ENCODE assay signal across 25 cellular contexts in the genomic region with DNA sequence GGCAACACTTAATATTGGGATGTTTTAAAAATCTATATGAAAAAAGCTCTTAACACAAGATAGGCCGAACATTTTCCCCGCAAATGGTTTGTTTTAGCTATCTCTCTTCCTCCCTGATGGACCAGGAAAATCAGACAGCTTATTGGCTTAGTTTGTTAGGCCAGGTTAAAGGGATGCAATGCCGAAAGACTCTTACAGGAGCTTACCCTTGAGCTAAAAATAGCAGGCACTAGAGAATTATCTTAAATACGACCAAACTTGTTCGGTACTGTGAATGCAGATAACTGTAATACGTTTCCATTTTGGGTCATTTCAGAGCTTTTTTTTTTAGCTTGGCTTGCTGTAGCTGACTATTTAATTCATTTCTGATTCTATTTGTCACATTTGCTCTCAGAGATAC. TPM values are rescaled to one million over a fixed set of nuclear protein-coding genes. Genes with fewer than 3 reads are reported as not detected.
A peak's percentile ranks its signal among the peaks of the same experiment; 100 is the strongest.
DNase-seq lines count a peak whose midpoint lies in the region; ATAC-seq and TF ChIP-seq lines count a peak whose summit lies in the region.
"Had no signal": no experiment of that assay in that cellular context is flagged by ENCODE, and none has a peak within 500 bp of the region (broad histone marks: within the 10 kb centered on the region; RNA-seq: fewer than 3 reads in every experiment).

No MANE protein-coding gene starts in this region.

- no peaks in the 10 kb centered on the region for H3K36me3 ChIP-seq in esophagus muscularis mucosa
- no peaks in the 10 kb centered on the region for H3K36me3 ChIP-seq in heart right ventricle
- no peaks in the 10 kb centered on the region for H3K36me3 ChIP-seq in hepatocyte (replicated peaks; ENCODE audit: insufficient read depth, low read depth)
- H3K36me3 ChIP-seq: MG63 had no signal

- no peaks in the 10 kb centered on the region for H3K36me3 Mint-ChIP-seq in activated naive CD8-positive, alpha-beta T cell treated with anti-CD3 and anti-CD28 coated beads, Interleukin-2, amount 50 U/mL, for 24 hours (ENCODE audit: low read depth)
- H3K36me3 Mint-ChIP-seq: CD4-positive, alpha-beta memory T cell had no signal

- H3K4me1 Mint-ChIP-seq in activated naive CD8-positive, alpha-beta T cell treated with anti-CD3 and anti-CD28 coated beads, Interleukin-2, amount 50 U/mL, for 24 hours: no peaks in the 10 kb centered on the region
- H3K4me1 Mint-ChIP-seq: CD4-positive, alpha-beta memory T cell had no signal

- ATAC-seq in heart right ventricle: peak; percentile 38 to 83 (median 66)
- no peak for ATAC-seq in GM21825 (IDR thresholded peaks at IDR 0.05; ENCODE audit: unreplicated experiment)
- no peak for ATAC-seq in activated naive CD8-positive, alpha-beta T cell treated with anti-CD3 and anti-CD28 coated beads, Interleukin-2, amount 50 U/mL, for 24 hours
- ATAC-seq: GM12878, HCT116 had no signal

- H3K27ac Mint-ChIP-seq in activated naive CD8-positive, alpha-beta T cell treated with anti-CD3 and anti-CD28 coated beads, Interleukin-2, amount 50 U/mL, for 24 hours: no peak overlapping the region
- H3K27ac Mint-ChIP-seq: CD4-positive, alpha-beta memory T cell had no signal

- H3K9me2 ChIP-seq in hepatocyte (replicated peaks; ENCODE audit: insufficient read depth): no peaks in the 10 kb centered on the region

- no peak for DNase-seq in esophagus muscularis mucosa (ENCODE audit: extremely low spot score)
- DNase-seq in heart right ventricle: no peak
- no peak for DNase-seq in hepatocyte (ENCODE audit: low spot score)
- DNase-seq in foreskin fibroblast: no peak
- no peak for DNase-seq in activated naive CD8-positive, alpha-beta T cell treated with anti-CD3 and anti-CD28 coated beads, Interleukin-2, amount 50 U/mL, for 24 hours
- no peak for DNase-seq in activated gamma-delta T cell (lab: John Stamatoyannopoulos, UW)
- DNase-seq: C1 segment of cervical spinal cord; CD4-positive, alpha-beta memory T cell; COR-L47; EL; GDM1; IMR-90; KG1; MG63; NCI-H1105 treated with DMSO at 0.1 percent for 48 hours; NCI-H146; NCI-H1930; NCI-H2107; NCI-H526; RPMI8226; SHP77 treated with DMSO at 0.1 percent for 48 hours had no signal

- TF ChIP-seq EP300 in esophagus muscularis mucosa (IDR thresholded peaks at IDR 0.05): no peak

- H3K27me3 ChIP-seq in esophagus muscularis mucosa: no peaks in the 10 kb centered on the region
- no peaks in the 10 kb centered on the region for H3K27me3 ChIP-seq in heart right ventricle
- no peaks in the 10 kb centered on the region for H3K27me3 ChIP-seq in hepatocyte
- H3K27me3 ChIP-seq: MG63 had no signal

- no peak for TF ChIP-seq POLR2A in esophagus muscularis mucosa (IDR thresholded peaks at IDR 0.05; ENCODE audit: low read depth)

- H3K79me2 ChIP-seq in hepatocyte: no peaks in the 10 kb centered on the region

- H3K4me2 ChIP-seq in hepatocyte: peak overlapping the region; percentile 8

- H2AFZ ChIP-seq in hepatocyte: no peak overlapping the region

- H3K4me3 Mint-ChIP-seq in activated naive CD8-positive, alpha-beta T cell treated with anti-CD3 and anti-CD28 coated beads, Interleukin-2, amount 50 U/mL, for 24 hours: no peak overlapping the region
- H3K4me3 Mint-ChIP-seq: CD4-positive, alpha-beta memory T cell had no signal

- no peaks in the 10 kb centered on the region for H3K9me3 Mint-ChIP-seq in activated naive CD8-positive, alpha-beta T cell treated with anti-CD3 and anti-CD28 coated beads, Interleukin-2, amount 50 U/mL, for 24 hours

- peaks cover 12 to 47% (median 39%) of the 10 kb centered on the region in 4 donors for H3K4me1 ChIP-seq in esophagus muscularis mucosa
- H3K4me1 ChIP-seq in heart right ventricle: peaks cover 0 to 93% (median 20%) of the 10 kb centered on the region in 9 donors
- peaks cover 16% of the 10 kb centered on the region for H3K4me1 ChIP-seq in hepatocyte (ENCODE audit: insufficient read depth)

- H4K20me1 ChIP-seq in hepatocyte (ENCODE audit: insufficient read depth, poor library complexity, severe bottlenecking): no peaks in the 10 kb centered on the region

- WGBS in esophagus muscularis mucosa: 56% methylated on average over 6 of the region's 6 CpGs
- WGBS in heart right ventricle, 2 donors: 21 to 50% methylated on average over 6 of the region's 6 CpGs
- 25% methylated on average over 6 of the region's 6 CpGs for WGBS in hepatocyte (ENCODE audit: low lambda C conversion rate, missing lambda C conversion rate)

- H3K4me3 ChIP-seq in esophagus muscularis mucosa: no peak overlapping the region
- H3K4me3 ChIP-seq in heart right ventricle: no peak overlapping the region
- no peak overlapping the region for H3K4me3 ChIP-seq in hepatocyte
- no peak overlapping the region for H3K4me3 ChIP-seq in foreskin fibroblast (ENCODE audit: low read depth in 1 of 2, low read length in 2 of 2)
- H3K4me3 ChIP-seq: GM12878, MG63 had no signal

- intact Hi-C loops in esophagus muscularis mucosa (cut with DNase I): no loop called here
- intact Hi-C loops in heart right ventricle (cut with DNase I): no loop called here

- H3K27me3 Mint-ChIP-seq in activated naive CD8-positive, alpha-beta T cell treated with anti-CD3 and anti-CD28 coated beads, Interleukin-2, amount 50 U/mL, for 24 hours: no peaks in the 10 kb centered on the region
- H3K27me3 Mint-ChIP-seq: CD4-positive, alpha-beta memory T cell had no signal

- H3K9me3 ChIP-seq in esophagus muscularis mucosa (no peaks in the 10 kb centered on the region), heart right ventricle (no peaks in the 10 kb centered on the region), hepatocyte (ENCODE audit: low read depth) (no peaks in the 10 kb centered on the region)
- H3K9me3 ChIP-seq: MG63 had no signal

- no peak for TF ChIP-seq CTCF in esophagus muscularis mucosa (IDR thresholded peaks at IDR 0.05)
- no peak for TF ChIP-seq CTCF in heart right ventricle (IDR thresholded peaks at IDR 0.05)
- TF ChIP-seq CTCF in hepatocyte (IDR thresholded peaks at IDR 0.05; ENCODE audit: poor library complexity): no peak
- TF ChIP-seq CTCF in foreskin fibroblast (IDR thresholded peaks at IDR 0.05; ENCODE audit: low read depth, low read length): no peak

- H3K27ac ChIP-seq in esophagus muscularis mucosa (replicated peaks in 1 of 4) (peak overlapping the region; percentile 11 to 62 (median 42)), heart right ventricle (peak overlapping the region in 9 of 10 donors; percentile 41 to 82 (median 75)), hepatocyte (peak overlapping the region; percentile 41)

RNA-seq across cellular contexts. Expression of a gene that starts 23.4 kb away (rescaled TPM):
- 10 to 100 TPM; 13.8 to 22.8 (median 17.1) TPM for total RNA-seq in esophagus muscularis mucosa
- 100 to 1,000 TPM in 7 of 10 donors, 10 to 100 TPM in 3; 66.3 to 200 (median 106) TPM for total RNA-seq in heart right ventricle
- 10 to 100 TPM; 11.8 to 27.7 TPM for polyA plus RNA-seq in heart right ventricle
- 16.6 and 18.7 TPM in 2 replicates for total RNA-seq in hepatocyte
- polyA plus RNA-seq in hepatocyte: 4.2 and 6.7 TPM in 2 replicates
- total RNA-seq: A673; CD4-positive, alpha-beta memory T cell had no signal
- polyA plus RNA-seq: CD4-positive, alpha-beta memory T cell had no signal

Comparison
In these comparisons a context has a peak if more than half of its experiments do, and no peak if none do; other contexts are left out.
1. ATAC-seq: peak in heart right ventricle (8 of 8); none in GM21825 (single experiment) and activated naive CD8-positive, alpha-beta T cell treated with anti-CD3 and anti-CD28 coated beads, Interleukin-2, amount 50 U/mL, for 24 hours (single experiment).
2. Peak in every context shown above with its lines, with median percentiles within 50 percentile points of each other: H3K27ac ChIP-seq.